1 cellular context compared by ENCODE assay signal in the genomic region with DNA sequence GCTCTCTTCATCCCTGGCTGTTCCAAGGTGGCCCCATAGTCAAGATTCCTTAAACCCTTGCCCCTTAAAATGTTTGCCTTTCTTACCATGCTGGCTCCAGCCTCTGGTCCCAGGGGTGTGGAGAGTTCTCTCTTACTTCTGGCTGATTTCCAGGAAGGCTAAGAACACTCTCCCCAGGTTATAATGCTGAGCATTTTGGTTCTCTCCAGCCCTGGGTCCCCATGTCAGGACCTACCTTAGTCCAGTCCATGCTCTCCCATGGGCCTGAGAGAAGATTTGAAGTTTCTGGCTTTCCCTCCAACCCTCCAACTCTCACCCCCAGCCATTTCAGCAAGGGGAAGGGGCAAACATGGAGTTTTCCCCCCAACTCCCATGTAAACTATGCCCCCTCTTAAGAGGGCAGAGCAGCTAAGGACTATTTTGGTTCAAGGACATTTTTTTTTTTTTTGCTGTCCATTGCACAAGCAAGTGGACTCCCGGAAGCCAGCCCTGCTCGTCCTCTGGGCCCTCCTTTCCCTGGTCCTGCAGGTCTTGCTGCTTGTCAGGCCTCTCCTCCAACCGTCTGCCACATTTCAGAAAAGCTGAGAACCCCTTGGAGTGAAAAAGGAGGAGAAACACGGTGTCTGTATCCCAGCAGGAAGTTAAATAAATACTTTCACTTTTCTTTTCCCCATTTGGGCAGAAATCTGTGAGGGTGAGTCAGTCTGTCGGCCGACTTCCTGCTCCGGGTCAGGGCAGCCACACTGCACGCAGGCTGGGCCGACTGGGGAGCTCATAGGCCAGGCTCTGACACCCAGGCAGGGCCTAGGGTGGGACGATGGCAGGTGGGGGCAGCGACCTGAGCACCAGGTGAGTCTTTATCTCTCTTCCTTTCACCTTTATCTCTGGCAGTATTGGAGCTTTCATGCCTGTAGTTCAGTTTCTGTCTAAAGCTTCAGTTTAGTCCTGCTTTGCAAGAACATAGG.
TF ChIP-seq lines count a peak whose summit lies in the region.

SP140L (plus strand) TSS at position 741 of the 965 bp plus-strand sequence; CDS start at position 818, 77 bp downstream.

TF ChIP-seq in HepG2, 621 proteins besides CTCF, POLR2A, EP300 and RAD21 (continued from another document and continues in another):
- no peak for TF ChIP-seq ZBTB46 (CRISPR knock-in tag; IDR thresholded peaks at IDR 0.05; ENCODE audit: borderline replicate concordance)
- no peak for TF ChIP-seq JDP2 (CRISPR knock-in tag; IDR thresholded peaks at IDR 0.05; ENCODE audit: borderline replicate concordance)
- no peak for TF ChIP-seq ZNF225 (CRISPR knock-in tag; IDR thresholded peaks at IDR 0.05)
- peak; percentile 96 for TF ChIP-seq GABPB1 (CRISPR knock-in tag; IDR thresholded peaks at IDR 0.05)
- TF ChIP-seq MZF1 (CRISPR knock-in tag; IDR thresholded peaks at IDR 0.05; ENCODE audit: borderline replicate concordance): no peak
- TF ChIP-seq, protein P1, sequence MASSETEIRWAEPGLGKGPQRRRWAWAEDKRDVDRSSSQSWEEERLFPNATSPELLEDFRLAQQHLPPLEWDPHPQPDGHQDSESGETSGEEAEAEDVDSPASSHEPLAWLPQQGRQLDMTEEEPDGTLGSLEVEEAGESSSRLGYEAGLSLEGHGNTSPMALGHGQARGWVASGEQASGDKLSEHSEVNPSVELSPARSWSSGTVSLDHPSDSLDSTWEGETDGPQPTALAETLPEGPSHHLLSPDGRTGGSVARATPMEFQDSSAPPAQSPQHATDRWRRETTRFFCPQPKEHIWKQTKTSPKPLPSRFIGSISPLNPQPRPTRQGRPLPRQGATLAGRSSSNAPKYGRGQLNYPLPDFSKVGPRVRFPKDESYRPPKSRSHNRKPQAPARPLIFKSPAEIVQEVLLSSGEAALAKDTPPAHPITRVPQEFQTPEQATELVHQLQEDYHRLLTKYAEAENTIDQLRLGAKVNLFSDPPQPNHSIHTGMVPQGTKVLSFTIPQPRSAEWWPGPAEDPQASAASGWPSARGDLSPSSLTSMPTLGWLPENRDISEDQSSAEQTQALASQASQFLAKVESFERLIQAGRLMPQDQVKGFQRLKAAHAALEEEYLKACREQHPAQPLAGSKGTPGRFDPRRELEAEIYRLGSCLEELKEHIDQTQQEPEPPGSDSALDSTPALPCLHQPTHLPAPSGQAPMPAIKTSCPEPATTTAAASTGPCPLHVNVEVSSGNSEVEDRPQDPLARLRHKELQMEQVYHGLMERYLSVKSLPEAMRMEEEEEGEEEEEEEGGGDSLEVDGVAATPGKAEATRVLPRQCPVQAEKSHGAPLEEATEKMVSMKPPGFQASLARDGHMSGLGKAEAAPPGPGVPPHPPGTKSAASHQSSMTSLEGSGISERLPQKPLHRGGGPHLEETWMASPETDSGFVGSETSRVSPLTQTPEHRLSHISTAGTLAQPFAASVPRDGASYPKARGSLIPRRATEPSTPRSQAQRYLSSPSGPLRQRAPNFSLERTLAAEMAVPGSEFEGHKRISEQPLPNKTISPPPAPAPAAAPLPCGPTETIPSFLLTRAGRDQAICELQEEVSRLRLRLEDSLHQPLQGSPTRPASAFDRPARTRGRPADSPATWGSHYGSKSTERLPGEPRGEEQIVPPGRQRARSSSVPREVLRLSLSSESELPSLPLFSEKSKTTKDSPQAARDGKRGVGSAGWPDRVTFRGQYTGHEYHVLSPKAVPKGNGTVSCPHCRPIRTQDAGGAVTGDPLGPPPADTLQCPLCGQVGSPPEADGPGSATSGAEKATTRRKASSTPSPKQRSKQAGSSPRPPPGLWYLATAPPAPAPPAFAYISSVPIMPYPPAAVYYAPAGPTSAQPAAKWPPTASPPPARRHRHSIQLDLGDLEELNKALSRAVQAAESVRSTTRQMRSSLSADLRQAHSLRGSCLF (CRISPR knock-in tag; IDR thresholded peaks at IDR 0.05; ENCODE audit: borderline replicate concordance): no peak; the same call in 1 of the 2 replicates
- no peak for TF ChIP-seq NCOA5 (CRISPR knock-in tag; IDR thresholded peaks at IDR 0.05)
- TF ChIP-seq KMT2A (CRISPR knock-in tag; IDR thresholded peaks at IDR 0.05): peak; percentile 91
- peak; percentile 100 for TF ChIP-seq IRF2 (CRISPR knock-in tag; IDR thresholded peaks at IDR 0.05)
- no peak for TF ChIP-seq RFX1 (IDR thresholded peaks at IDR 0.05)
- TF ChIP-seq TEAD2 (CRISPR knock-in tag; IDR thresholded peaks at IDR 0.05): no peak
- peak; percentile 47 for TF ChIP-seq NFYB (CRISPR knock-in tag; IDR thresholded peaks at IDR 0.05)
- TF ChIP-seq, protein P2, sequence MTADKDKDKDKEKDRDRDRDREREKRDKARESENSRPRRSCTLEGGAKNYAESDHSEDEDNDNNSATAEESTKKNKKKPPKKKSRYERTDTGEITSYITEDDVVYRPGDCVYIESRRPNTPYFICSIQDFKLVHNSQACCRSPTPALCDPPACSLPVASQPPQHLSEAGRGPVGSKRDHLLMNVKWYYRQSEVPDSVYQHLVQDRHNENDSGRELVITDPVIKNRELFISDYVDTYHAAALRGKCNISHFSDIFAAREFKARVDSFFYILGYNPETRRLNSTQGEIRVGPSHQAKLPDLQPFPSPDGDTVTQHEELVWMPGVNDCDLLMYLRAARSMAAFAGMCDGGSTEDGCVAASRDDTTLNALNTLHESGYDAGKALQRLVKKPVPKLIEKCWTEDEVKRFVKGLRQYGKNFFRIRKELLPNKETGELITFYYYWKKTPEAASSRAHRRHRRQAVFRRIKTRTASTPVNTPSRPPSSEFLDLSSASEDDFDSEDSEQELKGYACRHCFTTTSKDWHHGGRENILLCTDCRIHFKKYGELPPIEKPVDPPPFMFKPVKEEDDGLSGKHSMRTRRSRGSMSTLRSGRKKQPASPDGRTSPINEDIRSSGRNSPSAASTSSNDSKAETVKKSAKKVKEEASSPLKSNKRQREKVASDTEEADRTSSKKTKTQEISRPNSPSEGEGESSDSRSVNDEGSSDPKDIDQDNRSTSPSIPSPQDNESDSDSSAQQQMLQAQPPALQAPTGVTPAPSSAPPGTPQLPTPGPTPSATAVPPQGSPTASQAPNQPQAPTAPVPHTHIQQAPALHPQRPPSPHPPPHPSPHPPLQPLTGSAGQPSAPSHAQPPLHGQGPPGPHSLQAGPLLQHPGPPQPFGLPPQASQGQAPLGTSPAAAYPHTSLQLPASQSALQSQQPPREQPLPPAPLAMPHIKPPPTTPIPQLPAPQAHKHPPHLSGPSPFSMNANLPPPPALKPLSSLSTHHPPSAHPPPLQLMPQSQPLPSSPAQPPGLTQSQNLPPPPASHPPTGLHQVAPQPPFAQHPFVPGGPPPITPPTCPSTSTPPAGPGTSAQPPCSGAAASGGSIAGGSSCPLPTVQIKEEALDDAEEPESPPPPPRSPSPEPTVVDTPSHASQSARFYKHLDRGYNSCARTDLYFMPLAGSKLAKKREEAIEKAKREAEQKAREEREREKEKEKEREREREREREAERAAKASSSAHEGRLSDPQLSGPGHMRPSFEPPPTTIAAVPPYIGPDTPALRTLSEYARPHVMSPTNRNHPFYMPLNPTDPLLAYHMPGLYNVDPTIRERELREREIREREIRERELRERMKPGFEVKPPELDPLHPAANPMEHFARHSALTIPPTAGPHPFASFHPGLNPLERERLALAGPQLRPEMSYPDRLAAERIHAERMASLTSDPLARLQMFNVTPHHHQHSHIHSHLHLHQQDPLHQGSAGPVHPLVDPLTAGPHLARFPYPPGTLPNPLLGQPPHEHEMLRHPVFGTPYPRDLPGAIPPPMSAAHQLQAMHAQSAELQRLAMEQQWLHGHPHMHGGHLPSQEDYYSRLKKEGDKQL (CRISPR knock-in tag; IDR thresholded peaks at IDR 0.05; ENCODE audit: low read depth): no peak
- TF ChIP-seq ZNF451 (CRISPR knock-in tag; IDR thresholded peaks at IDR 0.05): no peak
- TF ChIP-seq ZFP62 (CRISPR knock-in tag; IDR thresholded peaks at IDR 0.05): no peak
- TF ChIP-seq, protein P3, sequence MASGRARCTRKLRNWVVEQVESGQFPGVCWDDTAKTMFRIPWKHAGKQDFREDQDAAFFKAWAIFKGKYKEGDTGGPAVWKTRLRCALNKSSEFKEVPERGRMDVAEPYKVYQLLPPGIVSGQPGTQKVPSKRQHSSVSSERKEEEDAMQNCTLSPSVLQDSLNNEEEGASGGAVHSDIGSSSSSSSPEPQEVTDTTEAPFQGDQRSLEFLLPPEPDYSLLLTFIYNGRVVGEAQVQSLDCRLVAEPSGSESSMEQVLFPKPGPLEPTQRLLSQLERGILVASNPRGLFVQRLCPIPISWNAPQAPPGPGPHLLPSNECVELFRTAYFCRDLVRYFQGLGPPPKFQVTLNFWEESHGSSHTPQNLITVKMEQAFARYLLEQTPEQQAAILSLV (CRISPR knock-in tag; IDR thresholded peaks at IDR 0.05; ENCODE audit: borderline replicate concordance): no peak
- TF ChIP-seq KDM5A (IDR thresholded peaks at IDR 0.05; ENCODE audit: borderline replicate concordance, low read length): no peak
- peak; percentile 91 for TF ChIP-seq ZEB1 (IDR thresholded peaks at IDR 0.05; ENCODE audit: insufficient replicate concordance, low read depth)
- peak; percentile 54; the same call in 1 of the 2 replicates for TF ChIP-seq TSC22D2 (CRISPR knock-in tag; IDR thresholded peaks at IDR 0.05; ENCODE audit: borderline replicate concordance)
- TF ChIP-seq, protein P4, sequence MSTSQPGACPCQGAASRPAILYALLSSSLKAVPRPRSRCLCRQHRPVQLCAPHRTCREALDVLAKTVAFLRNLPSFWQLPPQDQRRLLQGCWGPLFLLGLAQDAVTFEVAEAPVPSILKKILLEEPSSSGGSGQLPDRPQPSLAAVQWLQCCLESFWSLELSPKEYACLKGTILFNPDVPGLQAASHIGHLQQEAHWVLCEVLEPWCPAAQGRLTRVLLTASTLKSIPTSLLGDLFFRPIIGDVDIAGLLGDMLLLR (CRISPR knock-in tag; IDR thresholded peaks at IDR 0.05): peak; percentile 66; the same call in 1 of the 2 replicates
- TF ChIP-seq, protein P5, sequence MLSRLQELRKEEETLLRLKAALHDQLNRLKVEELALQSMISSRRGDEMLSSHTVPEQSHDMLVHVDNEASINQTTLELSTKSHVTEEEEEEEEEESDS (CRISPR knock-in tag; IDR thresholded peaks at IDR 0.05; ENCODE audit: borderline replicate concordance): no peak
- TF ChIP-seq ARID3A (IDR thresholded peaks at IDR 0.05; ENCODE audit: low read depth, low read length): no peak
- TF ChIP-seq ZNF296 (CRISPR knock-in tag; conservative IDR thresholded peaks at IDR 0.05): 0 out of 2 replicates have a peak, but pooled peaks have one; percentile 66
- TF ChIP-seq ZSCAN25 (CRISPR knock-in tag; IDR thresholded peaks at IDR 0.05): peak; percentile 66
- TF ChIP-seq, protein P6, sequence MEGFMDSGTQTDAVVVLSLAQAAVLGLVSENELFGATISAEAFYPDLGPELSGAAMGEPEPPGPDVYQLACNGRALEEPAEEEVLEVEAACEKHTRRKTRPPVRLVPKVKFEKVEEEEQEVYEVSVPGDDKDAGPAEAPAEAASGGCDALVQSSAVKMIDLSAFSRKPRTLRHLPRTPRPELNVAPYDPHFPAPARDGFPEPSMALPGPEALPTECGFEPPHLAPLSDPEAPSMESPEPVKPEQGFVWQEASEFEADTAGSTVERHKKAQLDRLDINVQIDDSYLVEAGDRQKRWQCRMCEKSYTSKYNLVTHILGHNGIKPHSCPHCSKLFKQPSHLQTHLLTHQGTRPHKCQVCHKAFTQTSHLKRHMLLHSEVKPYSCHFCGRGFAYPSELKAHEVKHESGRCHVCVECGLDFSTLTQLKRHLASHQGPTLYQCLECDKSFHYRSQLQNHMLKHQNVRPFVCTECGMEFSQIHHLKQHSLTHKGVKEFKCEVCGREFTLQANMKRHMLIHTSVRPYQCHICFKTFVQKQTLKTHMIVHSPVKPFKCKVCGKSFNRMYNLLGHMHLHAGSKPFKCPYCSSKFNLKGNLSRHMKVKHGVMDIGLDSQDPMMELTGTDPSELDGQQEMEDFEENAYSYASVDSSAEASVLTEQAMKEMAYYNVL (CRISPR knock-in tag; IDR thresholded peaks at IDR 0.05; ENCODE audit: borderline replicate concordance): no peak
- TF ChIP-seq ZNF550 (CRISPR knock-in tag; IDR thresholded peaks at IDR 0.05; ENCODE audit: borderline replicate concordance): no peak
- no peak for TF ChIP-seq RNF2 (conservative IDR thresholded peaks at IDR 0.05; ENCODE audit: low read depth)
- no peak for TF ChIP-seq ZNF816 (CRISPR knock-in tag; IDR thresholded peaks at IDR 0.05; ENCODE audit: borderline replicate concordance)
- TF ChIP-seq, protein P7, sequence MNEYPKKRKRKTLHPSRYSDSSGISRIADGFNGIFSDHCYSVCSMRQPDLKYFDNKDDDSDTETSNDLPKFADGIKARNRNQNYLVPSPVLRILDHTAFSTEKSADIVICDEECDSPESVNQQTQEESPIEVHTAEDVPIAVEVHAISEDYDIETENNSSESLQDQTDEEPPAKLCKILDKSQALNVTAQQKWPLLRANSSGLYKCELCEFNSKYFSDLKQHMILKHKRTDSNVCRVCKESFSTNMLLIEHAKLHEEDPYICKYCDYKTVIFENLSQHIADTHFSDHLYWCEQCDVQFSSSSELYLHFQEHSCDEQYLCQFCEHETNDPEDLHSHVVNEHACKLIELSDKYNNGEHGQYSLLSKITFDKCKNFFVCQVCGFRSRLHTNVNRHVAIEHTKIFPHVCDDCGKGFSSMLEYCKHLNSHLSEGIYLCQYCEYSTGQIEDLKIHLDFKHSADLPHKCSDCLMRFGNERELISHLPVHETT (CRISPR knock-in tag; conservative IDR thresholded peaks at IDR 0.05): 0 out of 2 replicates have a peak, but pooled peaks have one; percentile 43
- peak; percentile 77; the same call in 1 of the 2 replicates for TF ChIP-seq ZFP90 (CRISPR knock-in tag; IDR thresholded peaks at IDR 0.05; ENCODE audit: borderline replicate concordance)
- TF ChIP-seq BHLHE40 (IDR thresholded peaks at IDR 0.05; ENCODE audit: low read length): no peak
- TF ChIP-seq ZNF615 (CRISPR knock-in tag; IDR thresholded peaks at IDR 0.05; ENCODE audit: borderline replicate concordance): 0 out of 2 replicates have a peak, but pooled peaks have one; percentile 23
- TF ChIP-seq MIXL1 (CRISPR knock-in tag; IDR thresholded peaks at IDR 0.05): peak; percentile 60; the same call in 1 of the 2 replicates
